In genomic region chr17:5838661-5839300, GRCh38 we compare ENCODE assay signal across 1 cellular context.
TF ChIP-seq lines count a peak whose summit lies in the region.

No MANE protein-coding gene starts in this region.

TF ChIP-seq in H1, 55 proteins besides CTCF, POLR2A, EP300 and RAD21 (continued from another document):
- TF ChIP-seq USF2 (IDR thresholded peaks at IDR 0.05; ENCODE audit: low read length), result no peak
- TF ChIP-seq RNF2 (IDR thresholded peaks at IDR 0.05; ENCODE audit: borderline replicate concordance, low read depth, low read length, missing control alignments, poor library complexity, severe bottlenecking), result no peak
- TF ChIP-seq POU5F1 (IDR thresholded peaks at IDR 0.05; ENCODE audit: low read depth, low read length), result no peak
- no peak for TF ChIP-seq FOSL1 (IDR thresholded peaks at IDR 0.05; ENCODE audit: insufficient read depth, low read depth, low read length)
- no peak for TF ChIP-seq MAX (IDR thresholded peaks at IDR 0.05)
- TF ChIP-seq CHD2 (IDR thresholded peaks at IDR 0.05; ENCODE audit: low read length), result no peak
- TF ChIP-seq BACH1 (IDR thresholded peaks at IDR 0.05; ENCODE audit: low read length), result no peak
